8 cellular contexts compared by ENCODE assay signal in genomic region chr9:109520475-109521132, GRCh38. TPM values are rescaled to one million over a fixed set of nuclear protein-coding genes. Genes with fewer than 3 reads are reported as not detected.
A peak's percentile ranks its signal among the peaks of the same experiment; 100 is the strongest.
DNase-seq lines count a peak whose midpoint lies in the region; ATAC-seq, FAIRE-seq and TF ChIP-seq lines count a peak whose summit lies in the region.

No MANE protein-coding gene starts in this region.

- intact Hi-C loops in endothelial cell of umbilical vein (cut with micrococcal nuclease) (loop anchor here (1.0 to 2.0 kb wide), 3 partner anchors 80 to 298 kb away; no protein-coding TSS in a partner anchor), tibial artery (cut with DNase I; ENCODE audit: low total_unique reads) (no loop called here)

- dilution Hi-C loops in endothelial cell of umbilical vein (cut with MboI; ENCODE audit: extremely low pct_ligation_motif_present, low sequenced_read_pairs), result no loop called here

- H3K9me3 ChIP-seq in SU-DHL-6 (ENCODE audit: insufficient read depth, low read length) (no peaks in the 10 kb centered on the region), endothelial cell of umbilical vein (replicated peaks; ENCODE audit: control insufficient read depth, insufficient read depth, low read length) (no peaks in the 10 kb centered on the region), tibial artery (no peaks in the 10 kb centered on the region)

- DNase-seq in AG10803 (ENCODE audit: low read depth), result peak; percentile 64
- DNase-seq in GM13977 (ENCODE audit: low spot score), result peak; percentile 71
- peak; percentile 73 to 89 (median 76) for DNase-seq in NCI-H1417 (lab: John Stamatoyannopoulos, UW)
- peak; percentile 66 for DNase-seq in endothelial cell of umbilical vein (ENCODE audit: low read depth, low spot score)
- DNase-seq in mesothelial cell of epicardium (ENCODE audit: low spot score in 2 of 2, unreplicated experiment in 2 of 2), result peak in 1 of 2 experiments; percentile 71
- DNase-seq in tibial artery, result peak; percentile 74 to 77

- H3K9me2 ChIP-seq in SU-DHL-6 (replicated peaks; ENCODE audit: insufficient read depth, low read length), result no peaks in the 10 kb centered on the region

- H3K27ac Mint-ChIP-seq in mesothelial cell of epicardium, result no peak overlapping the region

- H3K27ac ChIP-seq in SU-DHL-6 (ENCODE audit: low read depth, low read length), result no peak overlapping the region
- H3K27ac ChIP-seq in endothelial cell of umbilical vein (ENCODE audit: insufficient read depth, low read depth, low read length), result no peak overlapping the region
- no peak overlapping the region for H3K27ac ChIP-seq in tibial artery

- H3K4me3 ChIP-seq in AG10803 (ENCODE audit: low read length) (no peak overlapping the region), SU-DHL-6 (ENCODE audit: insufficient read depth, low read length, poor library complexity, severe bottlenecking) (no peak overlapping the region), endothelial cell of umbilical vein (replicated peaks in 1 of 3; ENCODE audit: insufficient read depth in 1 of 3, low read depth in 1 of 3, low read length in 3 of 3) (no peak overlapping the region), tibial artery (no peak overlapping the region)

- peak; percentile 85 for FAIRE-seq in endothelial cell of umbilical vein (lab: Jason Lieb, UNC)

- H2AFZ ChIP-seq in SU-DHL-6 (ENCODE audit: low read depth, low read length, severe bottlenecking) (no peak overlapping the region), endothelial cell of umbilical vein (ENCODE audit: low read depth, low read length) (no peak overlapping the region)

- no peaks in the 10 kb centered on the region for H3F3A ChIP-seq in SU-DHL-6 (ENCODE audit: insufficient read depth)

- no peaks in the 10 kb centered on the region for H3K27me3 Mint-ChIP-seq in mesothelial cell of epicardium (ENCODE audit: low read depth)

- CTCF ChIA-PET in endothelial cell of umbilical vein (lab: Charles Lee), result interaction anchor here (1.5 kb wide), 1 partner anchor 80 kb away, joined by 7 read pairs; no protein-coding TSS in a partner anchor

- no TSS peak for BruUV-seq in endothelial cell of umbilical vein (replicated peaks; lab: Mats Ljungman, UMichigan)

- POLR2A ChIA-PET in endothelial cell of umbilical vein (lab: Charles Lee), result no interaction called here

- no peaks in the 10 kb centered on the region for H4K20me1 ChIP-seq in SU-DHL-6 (ENCODE audit: low read depth, low read length)
- H4K20me1 ChIP-seq in endothelial cell of umbilical vein (replicated peaks; ENCODE audit: control insufficient read depth, extremely low read depth, insufficient read depth, low read length), result no peaks in the 10 kb centered on the region

- H3K4me1 ChIP-seq in endothelial cell of umbilical vein (ENCODE audit: control insufficient read depth, extremely low read depth, insufficient read depth, low read length) (no peaks in the 10 kb centered on the region), tibial artery (peaks cover 0 to 23% (median 4%) of the 10 kb centered on the region in 4 donors)

- no peak for TF ChIP-seq POLR2A in endothelial cell of umbilical vein (IDR thresholded peaks at IDR 0.05; ENCODE audit: low read depth, low read length)

- no peaks in the 10 kb centered on the region for H3K9me3 Mint-ChIP-seq in mesothelial cell of epicardium

- H3K9ac ChIP-seq in SU-DHL-6 (ENCODE audit: low read length) (no peak overlapping the region), endothelial cell of umbilical vein (replicated peaks; ENCODE audit: extremely low read depth, insufficient read depth, low read length) (no peak overlapping the region)

- TF ChIP-seq CTCF in AG10803 (conservative IDR thresholded peaks at IDR 0.05; ENCODE audit: low read length), result peak; percentile 96
- TF ChIP-seq CTCF in GM13977 (IDR thresholded peaks at IDR 0.05; ENCODE audit: extremely low read depth, insufficient read depth, missing control alignments), result peak; percentile 95
- TF ChIP-seq CTCF in SU-DHL-6 (IDR thresholded peaks at IDR 0.05; ENCODE audit: insufficient read depth, low read length, poor library complexity, severe bottlenecking), result peak; percentile 75
- peak; percentile 81 to 83 for TF ChIP-seq CTCF in endothelial cell of umbilical vein (IDR thresholded peaks at IDR 0.05; ENCODE audit: extremely low read depth in 1 of 2, insufficient read depth in 1 of 2, low read depth in 1 of 2, low read length in 2 of 2)
- TF ChIP-seq CTCF in mesothelial cell of epicardium (IDR thresholded peaks at IDR 0.05; ENCODE audit: unreplicated experiment), result peak; percentile 80
- TF ChIP-seq CTCF in tibial artery (IDR thresholded peaks at IDR 0.05), result peak; percentile 95 to 96

- H3K9me1 ChIP-seq in endothelial cell of umbilical vein (replicated peaks; ENCODE audit: control insufficient read depth, extremely low read depth, insufficient read depth, low read length), result no peaks in the 10 kb centered on the region

- H3K27me3 ChIP-seq in SU-DHL-6 (ENCODE audit: low read length) (no peaks in the 10 kb centered on the region), endothelial cell of umbilical vein (ENCODE audit: control insufficient read depth in 2 of 2, insufficient read depth in 2 of 2, low read length in 2 of 2) (peaks cover 0 to 2% of the 10 kb centered on the region in 2 experiments), tibial artery (no peaks in the 10 kb centered on the region)

- H3K36me3 ChIP-seq in SU-DHL-6 (ENCODE audit: low read length), result no peaks in the 10 kb centered on the region
- H3K36me3 ChIP-seq in endothelial cell of umbilical vein (ENCODE audit: control insufficient read depth in 2 of 2, extremely low read depth in 1 of 2, insufficient read depth in 2 of 2, low read length in 2 of 2), result no peaks in the 10 kb centered on the region
- H3K36me3 ChIP-seq in tibial artery, result no peaks in the 10 kb centered on the region

- H3K4me2 ChIP-seq in SU-DHL-6 (ENCODE audit: low read depth, low read length, poor library complexity, severe bottlenecking) (no peak overlapping the region), endothelial cell of umbilical vein (ENCODE audit: insufficient read depth, low read length) (no peak overlapping the region)

- H3K4me3 Mint-ChIP-seq in mesothelial cell of epicardium, result no peak overlapping the region

- ATAC-seq in HG02759 (IDR thresholded peaks at IDR 0.05; ENCODE audit: unreplicated experiment), result peak; percentile 87

- peaks cover 12% of the 10 kb centered on the region for H3K4me1 Mint-ChIP-seq in mesothelial cell of epicardium

- H3K79me2 ChIP-seq in SU-DHL-6 (ENCODE audit: insufficient read depth, low read length) (no peaks in the 10 kb centered on the region), endothelial cell of umbilical vein (ENCODE audit: control insufficient read depth, insufficient read depth, low read length) (no peaks in the 10 kb centered on the region)

- no peaks in the 10 kb centered on the region for H3K36me3 Mint-ChIP-seq in mesothelial cell of epicardium

- in situ Hi-C loops in GM13977 (cut with MboI; ENCODE audit: low pct_unique_long_range_greater_than_20kb, low sequenced_read_pairs, unreplicated experiment), result no loop called here

TF ChIP-seq in endothelial cell of umbilical vein, 7 proteins besides CTCF, POLR2A, EP300 and RAD21:
- TF ChIP-seq JUN (IDR thresholded peaks at IDR 0.05; ENCODE audit: borderline replicate concordance, insufficient read depth, insufficient read length, low read depth) (no peak), POLR2AphosphoS5 (IDR thresholded peaks at IDR 0.05; ENCODE audit: insufficient read depth, low read depth, low read length) (no peak), FOS (IDR thresholded peaks at IDR 0.05; ENCODE audit: borderline replicate concordance, insufficient read depth, low read length) (no peak)

RNA-seq across cellular contexts. Expression of gene PTPN3, which starts 22.5 kb away (rescaled TPM):
- not detected in 2 replicates for total RNA-seq in endothelial cell of umbilical vein
- 0.01 and 0.03 TPM in 2 replicates for polyA plus RNA-seq in endothelial cell of umbilical vein
- polyA plus RNA-seq in endothelial cell of umbilical vein (2011; cell fraction: cytosol; rRNA removed), result 0.03 and 0.04 TPM in 2 replicates
- polyA plus RNA-seq in endothelial cell of umbilical vein (2011; cell fraction: nucleus; rRNA removed), result 0.07 and 0.20 TPM in 2 replicates
- polyA plus RNA-seq in endothelial cell of umbilical vein (2012), result 0.14 TPM in 1 of 2 replicates, not detected in the other
- not detected in 2 replicates for polyA minus RNA-seq in endothelial cell of umbilical vein
- polyA minus RNA-seq in endothelial cell of umbilical vein (2011; cell fraction: cytosol; rRNA and poly(A)+ RNA removed), result 4.3 TPM
- not detected in 2 replicates for polyA minus RNA-seq in endothelial cell of umbilical vein (2011; cell fraction: nucleus; rRNA and poly(A)+ RNA removed)
- 6.2 to 7.5 TPM (median 6.8 TPM) in 3 replicates for total RNA-seq in mesothelial cell of epicardium
